In genomic region chr6:36839819-36840379, GRCh38 we compare ENCODE assay signal across 8 cellular contexts. TPM values are rescaled to one million over a fixed set of nuclear protein-coding genes. Genes with fewer than 3 reads are reported as not detected.
DNase-seq lines count a peak whose midpoint lies in the region; ATAC-seq and TF ChIP-seq lines count a peak whose summit lies in the region.

No MANE protein-coding gene starts in this region.

- TF ChIP-seq POLR2A in esophagus muscularis mucosa (IDR thresholded peaks at IDR 0.05; ENCODE audit: low read depth) = no peak
- no peak for TF ChIP-seq POLR2A in GM18505 (IDR thresholded peaks at IDR 0.05; ENCODE audit: borderline replicate concordance, extremely low read depth, insufficient read depth, insufficient read length)

- no peaks in the 10 kb centered on the region for H3K9me3 ChIP-seq in esophagus muscularis mucosa
- no peaks in the 10 kb centered on the region for H3K9me3 ChIP-seq in neural cell (ENCODE audit: low read length)
- H3K9me3 ChIP-seq in upper lobe of right lung = no peaks in the 10 kb centered on the region

- H3K4me1 ChIP-seq in esophagus muscularis mucosa (peaks cover 26 to 32% (median 31%) of the 10 kb centered on the region in 4 donors), upper lobe of right lung (peaks cover 25% of the 10 kb centered on the region)

- ATAC-seq in upper lobe of right lung (peak; percentile 60), GM18505 (IDR thresholded peaks at IDR 0.05; ENCODE audit: unreplicated experiment) (no peak)

- H3K9ac ChIP-seq in neural cell (ENCODE audit: low read length) = peak overlapping the region; percentile 71

- H3K27me3 ChIP-seq in esophagus muscularis mucosa (peaks cover 0 to 25% (median 0%) of the 10 kb centered on the region in 4 donors), neural cell (ENCODE audit: insufficient read depth, low read depth, low read length) (peaks cover 25% of the 10 kb centered on the region), upper lobe of right lung (peaks cover 7% of the 10 kb centered on the region)

- TF ChIP-seq RAD21 in neural cell (conservative IDR thresholded peaks at IDR 0.05) = peak; percentile 18

- TF ChIP-seq CTCF in esophagus muscularis mucosa (IDR thresholded peaks at IDR 0.05) (peak in 1 of 3 experiments; percentile 30), neural cell (IDR thresholded peaks at IDR 0.05; ENCODE audit: poor library complexity, severe bottlenecking) (peak; percentile 62), upper lobe of right lung (IDR thresholded peaks at IDR 0.05) (peak; percentile 26)

- DNase-seq in COR-L47 (lab: John Stamatoyannopoulos, UW) = peak; percentile 31
- DNase-seq in LoVo (ENCODE audit: low spot score) = peak; percentile 5
- peak; percentile 71 for DNase-seq in activated CD8-positive, alpha-beta memory T cell treated with anti-CD3 and anti-CD28 coated beads, Interleukin-2, amount 50 U/mL, for 48 hours
- DNase-seq in esophagus muscularis mucosa (ENCODE audit: extremely low spot score) = no peak
- DNase-seq in upper lobe of right lung = no peak
- no peak for DNase-seq in inferior parietal cortex (ENCODE audit: extremely low spot score)

- no peaks in the 10 kb centered on the region for H4K20me1 ChIP-seq in neural cell (ENCODE audit: insufficient read depth)

- TF ChIP-seq EP300 in esophagus muscularis mucosa (IDR thresholded peaks at IDR 0.05) (no peak), neural cell (conservative IDR thresholded peaks at IDR 0.05; ENCODE audit: poor library complexity, severe bottlenecking) (peak; percentile 49)

- H3K36me3 ChIP-seq in esophagus muscularis mucosa = no peaks in the 10 kb centered on the region
- H3K36me3 ChIP-seq in neural cell (ENCODE audit: insufficient read depth, low read length) = no peaks in the 10 kb centered on the region
- no peaks in the 10 kb centered on the region for H3K36me3 ChIP-seq in upper lobe of right lung

- no peak overlapping the region for H3K4me2 ChIP-seq in neural cell (ENCODE audit: low read length)

- H3K79me2 ChIP-seq in neural cell (replicated peaks; ENCODE audit: insufficient read depth, low read length) = no peaks in the 10 kb centered on the region

- intact Hi-C loops in esophagus muscularis mucosa (cut with DNase I) (no loop called here), upper lobe of right lung (cut with DNase I) (no loop called here)

- H3K9me2 ChIP-seq in neural cell (ENCODE audit: insufficient read depth, low read length) = no peaks in the 10 kb centered on the region

- H3K4me3 ChIP-seq in esophagus muscularis mucosa = peak overlapping the region; percentile 58 to 67 (median 62)
- peak overlapping the region; percentile 82 for H3K4me3 ChIP-seq in neural cell (ENCODE audit: low read length)
- H3K4me3 ChIP-seq in upper lobe of right lung = peak overlapping the region; percentile 46

- H3K27ac ChIP-seq in esophagus muscularis mucosa (replicated peaks in 1 of 4) (peak overlapping the region in 2 of 4 donors; percentile 55 to 61), neural cell (ENCODE audit: low read length) (peak overlapping the region; percentile 20), upper lobe of right lung (no peak overlapping the region)

- no peak overlapping the region for H2AFZ ChIP-seq in neural cell (ENCODE audit: low read depth, low read length)

- H3F3A ChIP-seq in neural cell (ENCODE audit: insufficient read depth, low read length, poor library complexity, severe bottlenecking) = no peaks in the 10 kb centered on the region

- WGBS in esophagus muscularis mucosa = under 1% methylated on average over 24 of the region's 63 CpGs

TF ChIP-seq in neural cell, 6 proteins besides CTCF, POLR2A, EP300 and RAD21:
- TF ChIP-seq TAF1 (IDR thresholded peaks at IDR 0.05; ENCODE audit: low read depth) (no peak), MXI1 (conservative IDR thresholded peaks at IDR 0.05; ENCODE audit: poor library complexity, severe bottlenecking) (peak; percentile 63), EZH2 (IDR thresholded peaks at IDR 0.05; ENCODE audit: borderline replicate concordance, insufficient read depth, low read length, poor library complexity, severe bottlenecking) (no peak), SMC3 (conservative IDR thresholded peaks at IDR 0.05; ENCODE audit: poor library complexity) (no peak), POLR2AphosphoS5 (IDR thresholded peaks at IDR 0.05) (peak; percentile 39), REST (IDR thresholded peaks at IDR 0.05; ENCODE audit: borderline replicate concordance) (no peak)
TF ChIP-seq in neural cell: peak in this region for 2.

RNA-seq across cellular contexts. Expression of gene CPNE5, which starts 0.7 kb away (rescaled TPM):
- total RNA-seq in esophagus muscularis mucosa = 1 to 10 TPM; 2.1 to 4.6 (median 2.6) TPM
- polyA plus RNA-seq in neural cell = 8.7 and 9.5 TPM in 2 replicates
- polyA minus RNA-seq in neural cell = 9.3 and 11.5 TPM in 2 replicates
- 2.3 TPM for total RNA-seq in upper lobe of right lung

RNA-seq across cellular contexts. Expression of gene PPIL1, which starts 34.7 kb away (rescaled TPM):
- total RNA-seq in esophagus muscularis mucosa (10 to 100 TPM; 17.6 to 30.3 (median 25.4) TPM), upper lobe of right lung (15.7 TPM)
- polyA plus RNA-seq in neural cell = 85.6 and 104 TPM in 2 replicates
- polyA minus RNA-seq in neural cell = 54.0 and 54.1 TPM in 2 replicates

RNA-seq across cellular contexts. Expression of gene C6orf89, which starts 45.9 kb away (rescaled TPM):
- total RNA-seq in esophagus muscularis mucosa (10 to 100 TPM; 56.5 to 66.2 (median 59.0) TPM), upper lobe of right lung (57.9 TPM)
- polyA plus RNA-seq in neural cell = 24.6 and 27.8 TPM in 2 replicates
- polyA minus RNA-seq in neural cell = 36.3 and 39.9 TPM in 2 replicates

Comparison
In these comparisons a context has a peak if more than half of its experiments do, and no peak if none do; other contexts are left out.
1. DNase-seq: peak in COR-L47 (single experiment), LoVo (single experiment) and activated CD8-positive, alpha-beta memory T cell treated with anti-CD3 and anti-CD28 coated beads, Interleukin-2, amount 50 U/mL, for 48 hours (single experiment); none in esophagus muscularis mucosa (single experiment), upper lobe of right lung (single experiment) and inferior parietal cortex (single experiment).
2. Peak in every context shown above with its lines, with median percentiles within 50 percentile points of each other: H3K4me3 ChIP-seq.